Comparison of ENCODE assay signal across 9 cellular contexts in the genomic region with DNA sequence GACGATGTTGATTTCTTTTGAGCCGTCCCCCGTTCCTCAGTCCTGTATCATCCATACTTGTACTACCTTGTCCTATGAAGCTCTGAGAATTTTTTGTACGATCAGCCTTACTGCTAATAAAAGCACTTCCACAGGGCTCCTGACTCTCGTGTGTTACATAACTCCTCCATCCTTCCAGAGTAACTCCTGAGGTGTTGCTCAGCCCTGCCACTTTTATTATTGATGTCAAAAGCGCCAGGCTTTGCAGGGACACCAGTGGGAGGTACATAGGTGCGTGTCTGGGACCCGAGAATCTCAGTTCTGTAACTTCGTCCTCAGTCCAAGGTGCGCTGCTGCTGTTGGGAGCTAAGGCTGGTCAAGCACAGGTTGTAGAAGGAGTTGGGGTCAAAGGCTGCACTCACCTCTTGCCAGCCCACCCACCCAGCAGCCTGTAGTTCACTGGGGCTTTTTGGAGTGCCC. TPM values are rescaled to one million over a fixed set of nuclear protein-coding genes. Genes with fewer than 3 reads are reported as not detected.
DNase-seq lines count a peak whose midpoint lies in the region; ATAC-seq and TF ChIP-seq lines count a peak whose summit lies in the region.
"Had no signal": no experiment of that assay in that cellular context is flagged by ENCODE, and none has a peak within 500 bp of the region (broad histone marks: within the 10 kb centered on the region; RNA-seq: fewer than 3 reads in every experiment).

No MANE protein-coding gene starts in this region.

- ATAC-seq in natural killer cell (no peak), GM18502 (IDR thresholded peaks at IDR 0.05; ENCODE audit: poor library complexity, unreplicated experiment) (no peak)

- DNase-seq in CD14-positive monocyte (ENCODE audit: low spot score) (no peak), Karpas-422 (peak; percentile 63), colonic mucosa (no peak), natural killer cell (no peak), posterior vena cava (ENCODE audit: low spot score) (no peak), SK-N-DZ (ENCODE audit: low spot score) (no peak), superior temporal gyrus (ENCODE audit: extremely low spot score) (no peak)
- DNase-seq: thyroid gland had no signal

- no peak overlapping the region for H2AFZ ChIP-seq in Karpas-422 (ENCODE audit: low read length)

- H3K9me3 Mint-ChIP-seq in CD14-positive monocyte (peaks cover 0 to 11% (median 8%) of the 10 kb centered on the region in 7 donors), natural killer cell (no peaks in the 10 kb centered on the region)

- H3K27me3 ChIP-seq in Karpas-422 (ENCODE audit: low read length), result no peaks in the 10 kb centered on the region
- no peaks in the 10 kb centered on the region for H3K27me3 ChIP-seq in colonic mucosa
- H3K27me3 ChIP-seq: thyroid gland had no signal

- H3K9me3 ChIP-seq in Karpas-422 (ENCODE audit: low read length) (no peaks in the 10 kb centered on the region), colonic mucosa (no peaks in the 10 kb centered on the region)
- H3K9me3 ChIP-seq: thyroid gland had no signal

- H3K4me3 Mint-ChIP-seq in CD14-positive monocyte (peak overlapping the region; percentile 69 to 81), natural killer cell (peak overlapping the region; percentile 73)

- H3K36me3 Mint-ChIP-seq in CD14-positive monocyte (peaks cover 52 to 60% of the 10 kb centered on the region in 2 donors), natural killer cell (no peaks in the 10 kb centered on the region)

- H3K9me2 ChIP-seq in Karpas-422 (replicated peaks; ENCODE audit: insufficient read depth, low read length), result no peaks in the 10 kb centered on the region

- peaks cover 28 to 40% (median 38%) of the 10 kb centered on the region in 3 donors for H3K27me3 Mint-ChIP-seq in CD14-positive monocyte (ENCODE audit: low read depth in 3 of 3)
- H3K27me3 Mint-ChIP-seq in natural killer cell (ENCODE audit: low read depth in 2 of 2), result peaks cover 17 to 22% of the 10 kb centered on the region in 2 donors

- H3K79me2 ChIP-seq in Karpas-422 (ENCODE audit: low read length), result peaks cover 16% of the 10 kb centered on the region

- H3K4me3 ChIP-seq in Karpas-422 (ENCODE audit: low read length), result peak overlapping the region; percentile 88
- H3K4me3 ChIP-seq in colonic mucosa, result peak overlapping the region; percentile 89

- peaks cover 44% of the 10 kb centered on the region for H3K4me1 ChIP-seq in Karpas-422 (ENCODE audit: low read length)
- H3K4me1 ChIP-seq in colonic mucosa, result peaks cover 20% of the 10 kb centered on the region

- no peak for TF ChIP-seq CTCF in CD14-positive monocyte (IDR thresholded peaks at IDR 0.05)
- no peak for TF ChIP-seq CTCF in colonic mucosa (IDR thresholded peaks at IDR 0.05)
- TF ChIP-seq CTCF in natural killer cell (IDR thresholded peaks at IDR 0.05), result no peak

- H3K27ac Mint-ChIP-seq in CD14-positive monocyte (peak overlapping the region in 2 of 7 donors; percentile 89 to 91), natural killer cell (peak overlapping the region; percentile 48 to 82)

- intact Hi-C loops in CD14-positive monocyte (cut with micrococcal nuclease) (loop anchor here in 1 of 2 donors (5.0 kb wide), 1 partner anchor 276 kb away; the partner anchor contains the start of gene MOSPD3), colonic mucosa (cut with DNase I) (no loop called here), natural killer cell (cut with micrococcal nuclease) (loop anchor here (2.0 kb wide), 1 partner anchor 14 kb away; the partner anchor contains the start of gene SRRT), posterior vena cava (cut with DNase I) (no loop called here)

- H3K36me3 ChIP-seq in Karpas-422 (ENCODE audit: insufficient read depth, low read length) (peaks cover 23% of the 10 kb centered on the region), colonic mucosa (peaks cover 13% of the 10 kb centered on the region)

- H3K4me2 ChIP-seq in Karpas-422 (ENCODE audit: low read depth, low read length, poor library complexity, severe bottlenecking), result peak overlapping the region; percentile 72

- H4K20me1 ChIP-seq in Karpas-422 (ENCODE audit: insufficient read depth, low read depth, low read length), result 0 out of 2 replicates have a peak, but pooled peaks cover 1% of the 10 kb centered on the region

- H3K27ac ChIP-seq in Karpas-422 (ENCODE audit: low read length) (peak overlapping the region; percentile 78), colonic mucosa (peak overlapping the region; percentile 81)

- peaks cover 56% of the 10 kb centered on the region for H3K4me1 Mint-ChIP-seq in CD14-positive monocyte
- H3K4me1 Mint-ChIP-seq in natural killer cell, result peaks cover 16 to 48% of the 10 kb centered on the region in 2 donors

- H3K9ac ChIP-seq in Karpas-422 (ENCODE audit: low read length), result peak overlapping the region; percentile 97
- peak overlapping the region; percentile 84 to 96 for H3K9ac ChIP-seq in colonic mucosa (ENCODE audit: low read depth in 2 of 2, low read length in 2 of 2)

RNA-seq across cellular contexts. Expression of gene UFSP1, which starts 1.0 kb away (rescaled TPM):
- polyA plus RNA-seq in CD14-positive monocyte, result under 1 TPM; 0.57 to 0.76 TPM
- total RNA-seq in Karpas-422 (2014; rRNA removed; shearing (Covaris generic); ENCODE audit: low replicate concordance), result 3.3 and 17.2 TPM in 2 replicates
- total RNA-seq in colonic mucosa (1 to 10 TPM; 2.1 to 4.4 TPM), natural killer cell (1 to 10 TPM; 1.0 to 1.9 (median 1.3) TPM), posterior vena cava (1 to 10 TPM; 2.7 to 3.3 TPM)
- polyA plus RNA-seq in SK-N-DZ (2014; cell fraction: cytosol; rRNA removed), result 1.4 and 2.5 TPM in 2 replicates
- 1.7 and 3.6 TPM in 2 replicates for polyA plus RNA-seq in SK-N-DZ (2014; cell fraction: nucleus; rRNA removed)

RNA-seq across cellular contexts. Expression of gene ACHE, which starts 7.1 kb away (rescaled TPM):
- polyA plus RNA-seq in CD14-positive monocyte, result not detected
- total RNA-seq in Karpas-422 (2014; rRNA removed; shearing (Covaris generic); ENCODE audit: low replicate concordance), result not detected in 2 replicates
- total RNA-seq in colonic mucosa (10 to 100 TPM in 1 of 2 donors, 1 to 10 TPM in 1; 5.3 to 11.7 TPM), natural killer cell (under 1 TPM; 0.18 to 0.84 (median 0.47) TPM), posterior vena cava (1 to 10 TPM; 2.8 to 9.4 TPM)
- polyA plus RNA-seq in SK-N-DZ (2014; cell fraction: cytosol; rRNA removed), result 1.0 and 2.4 TPM in 2 replicates
- 1.9 and 4.2 TPM in 2 replicates for polyA plus RNA-seq in SK-N-DZ (2014; cell fraction: nucleus; rRNA removed)

RNA-seq across cellular contexts. Expression of gene SRRT, which starts 13.7 kb away (rescaled TPM):
- polyA plus RNA-seq in CD14-positive monocyte, result 10 to 100 TPM; 26.9 to 29.6 TPM
- 65.8 and 103 TPM in 2 replicates for total RNA-seq in Karpas-422 (2014; rRNA removed; shearing (Covaris generic); ENCODE audit: low replicate concordance)
- total RNA-seq in colonic mucosa (100 to 1,000 TPM; 114 to 204 TPM), natural killer cell (100 to 1,000 TPM; 281 to 307 (median 288) TPM), posterior vena cava (10 to 100 TPM; 78.0 to 91.2 TPM)
- 90.7 and 111 TPM in 2 replicates for polyA plus RNA-seq in SK-N-DZ (2014; cell fraction: cytosol; rRNA removed)
- polyA plus RNA-seq in SK-N-DZ (2014; cell fraction: nucleus; rRNA removed), result 447 and 506 TPM in 2 replicates

RNA-seq across cellular contexts. Expression of gene TRIP6, which starts 21.4 kb away (rescaled TPM):
- 1 to 10 TPM; 1.9 to 5.9 TPM for polyA plus RNA-seq in CD14-positive monocyte
- 19.5 and 30.5 TPM in 2 replicates for total RNA-seq in Karpas-422 (2014; rRNA removed; shearing (Covaris generic); ENCODE audit: low replicate concordance)
- total RNA-seq in colonic mucosa (10 to 100 TPM; 34.8 to 40.2 TPM), natural killer cell (1 to 10 TPM; 1.1 to 3.5 (median 1.5) TPM), posterior vena cava (10 to 100 TPM; 55.7 to 58.7 TPM)
- polyA plus RNA-seq in SK-N-DZ (2014; cell fraction: cytosol; rRNA removed), result 0.49 and 2.7 TPM in 2 replicates
- 2.1 and 11.7 TPM in 2 replicates for polyA plus RNA-seq in SK-N-DZ (2014; cell fraction: nucleus; rRNA removed)

RNA-seq across cellular contexts. Expression of gene SLC12A9, which starts 36.0 kb away (rescaled TPM):
- polyA plus RNA-seq in CD14-positive monocyte, result 10 to 100 TPM; 18.8 to 19.3 TPM
- 21.0 and 33.9 TPM in 2 replicates for total RNA-seq in Karpas-422 (2014; rRNA removed; shearing (Covaris generic); ENCODE audit: low replicate concordance)
- total RNA-seq in colonic mucosa (10 to 100 TPM; 24.1 to 35.9 TPM), natural killer cell (10 to 100 TPM; 35.0 to 44.2 (median 38.1) TPM), posterior vena cava (10 to 100 TPM; 15.6 to 22.8 TPM)
- polyA plus RNA-seq in SK-N-DZ (2014; cell fraction: cytosol; rRNA removed), result 12.9 and 13.8 TPM in 2 replicates
- 24.2 and 33.9 TPM in 2 replicates for polyA plus RNA-seq in SK-N-DZ (2014; cell fraction: nucleus; rRNA removed)
